1 cellular context compared by ENCODE assay signal in the genomic region with DNA sequence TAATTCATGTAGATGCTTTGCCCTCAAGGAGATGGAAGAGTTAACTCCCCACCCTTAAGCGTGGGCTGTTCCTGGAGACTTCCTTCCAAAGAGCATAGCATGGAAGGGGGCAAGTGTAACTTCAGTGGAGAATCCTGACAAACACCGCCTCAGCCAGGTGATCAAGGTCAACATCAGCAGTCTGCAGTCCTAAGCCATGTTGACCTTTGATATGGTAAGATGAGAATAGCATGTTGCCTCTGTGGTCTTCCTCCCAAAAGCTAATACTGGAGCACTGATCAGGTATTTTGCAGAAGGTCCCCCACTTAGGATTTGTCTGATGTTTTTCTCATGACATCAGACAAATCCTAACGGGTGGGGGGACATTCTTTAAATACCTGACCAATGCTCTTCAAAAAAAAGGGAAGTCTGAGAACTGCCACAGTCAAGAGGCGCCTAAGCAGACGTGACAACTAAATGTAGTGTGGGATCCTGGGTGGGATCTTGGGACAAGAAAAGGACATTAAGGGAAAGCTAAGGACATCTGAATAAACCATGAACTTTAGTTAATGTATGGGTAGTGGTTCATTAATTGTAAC.
TF ChIP-seq lines count a peak whose summit lies in the region.

No MANE protein-coding gene starts in this region.

TF ChIP-seq in H1, 55 proteins besides CTCF, POLR2A, EP300 and RAD21:
- TF ChIP-seq RBBP5 (IDR thresholded peaks at IDR 0.05; ENCODE audit: borderline replicate concordance, low read depth, low read length) (no peak), TEAD4 (IDR thresholded peaks at IDR 0.05; ENCODE audit: low read depth, low read length) (0 out of 2 replicates have a peak, but pooled peaks have one; percentile 47)
